Comparison of ENCODE assay signal across 21 cellular contexts in the genomic region with DNA sequence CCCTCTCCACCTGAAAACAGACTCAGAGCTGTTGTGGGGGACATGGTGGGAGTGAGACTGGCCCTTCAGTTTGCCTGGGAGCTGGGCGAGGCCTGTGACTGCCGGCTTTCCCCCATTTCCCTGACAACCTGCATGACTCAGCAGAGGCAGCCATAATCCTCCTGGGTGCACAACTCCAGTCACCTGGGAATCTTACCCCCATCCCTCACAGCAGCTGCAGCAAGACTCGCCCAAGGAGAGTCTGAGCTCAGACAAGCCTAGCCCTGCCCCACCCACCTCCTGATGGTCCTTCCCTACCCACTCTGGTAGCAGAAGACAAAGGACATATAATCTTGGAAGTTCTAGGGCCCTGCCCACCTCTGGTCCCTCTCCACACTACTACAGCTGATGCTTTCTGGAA.
"Had no signal": no experiment of that assay in that cellular context is flagged by ENCODE, and none has a peak within 500 bp of the region (broad histone marks: within the 10 kb centered on the region; RNA-seq: fewer than 3 reads in every experiment).

No MANE protein-coding gene starts in this region.

- DNase-seq: colonic mucosa; dorsolateral prefrontal cortex; effector CD8-positive, alpha-beta T cell; glutamatergic neuron; islet precursor cell; psoas muscle; retina; spleen; stimulated activated CD4-positive, alpha-beta T cell treated with anti-CD3 and anti-CD28 coated beads, Interleukin-15, amount 100 ng/mL, for 24 hours; stimulated activated CD4-positive, alpha-beta T cell treated with anti-CD3 and anti-CD28 coated beads, Interleukin-1b, Interleukin-23, amount 100 ng/mL, for 48 hours; stimulated activated CD4-positive, alpha-beta T cell treated with anti-CD3 and anti-CD28 coated beads, Interleukin-4, amount 100 ng/mL, for 24 hours; tibial artery; uterus had no signal

- H3K9me3 ChIP-seq: colonic mucosa, esophagus muscularis mucosa, tibial artery, upper lobe of left lung, uterus had no signal

- H3K27me3 Mint-ChIP-seq: natural killer cell treated with Interleukin-12 subunit alpha and Interleukin-12 subunit beta and Interleukin-15 and Interleukin-18, amount 100 ng/mL, for 72 hours; stimulated activated memory B cell treated with anti-CD40 and anti-IgM and Interleukin-4, amounts not matched to agents 10 μg/mL and 1 μg/mL and 100 μg/mL, for 72 hours; stimulated activated naive CD8-positive, alpha-beta T cell treated with anti-CD3 and anti-CD28 coated beads, Interleukin-15, Interleukin-2, amounts not matched to agents 100 ng/mL and 50 ng/mL, for 24 hours had no signal

- ATAC-seq: gastroesophageal sphincter; left lobe of liver; natural killer cell treated with Interleukin-12 subunit alpha and Interleukin-12 subunit beta and Interleukin-15 and Interleukin-18, amount 100 ng/mL, for 72 hours; psoas muscle; sciatic nerve; stimulated activated memory B cell treated with anti-CD40 and anti-IgM and Interleukin-4, amounts not matched to agents 10 μg/mL and 1 μg/mL and 100 μg/mL, for 72 hours had no signal

- H3K27ac Mint-ChIP-seq: natural killer cell treated with Interleukin-12 subunit alpha and Interleukin-12 subunit beta and Interleukin-15 and Interleukin-18, amount 100 ng/mL, for 72 hours; stimulated activated memory B cell treated with anti-CD40 and anti-IgM and Interleukin-4, amounts not matched to agents 10 μg/mL and 1 μg/mL and 100 μg/mL, for 72 hours; stimulated activated naive CD8-positive, alpha-beta T cell treated with anti-CD3 and anti-CD28 coated beads, Interleukin-15, Interleukin-2, amounts not matched to agents 100 ng/mL and 50 ng/mL, for 24 hours had no signal

- H3K4me1 ChIP-seq: colonic mucosa, esophagus muscularis mucosa, gastroesophageal sphincter, psoas muscle, tibial artery, upper lobe of left lung, uterus had no signal

- H3K4me3 Mint-ChIP-seq: natural killer cell treated with Interleukin-12 subunit alpha and Interleukin-12 subunit beta and Interleukin-15 and Interleukin-18, amount 100 ng/mL, for 72 hours; stimulated activated memory B cell treated with anti-CD40 and anti-IgM and Interleukin-4, amounts not matched to agents 10 μg/mL and 1 μg/mL and 100 μg/mL, for 72 hours; stimulated activated naive CD8-positive, alpha-beta T cell treated with anti-CD3 and anti-CD28 coated beads, Interleukin-15, Interleukin-2, amounts not matched to agents 100 ng/mL and 50 ng/mL, for 24 hours had no signal

- H3K36me3 ChIP-seq: colonic mucosa, esophagus muscularis mucosa, gastroesophageal sphincter, spleen, tibial artery, upper lobe of left lung, uterus had no signal

- H3K4me3 ChIP-seq: colonic mucosa, dorsolateral prefrontal cortex, esophagus muscularis mucosa, gastroesophageal sphincter, psoas muscle, spleen, tibial artery, upper lobe of left lung, uterus had no signal
